21 cellular contexts compared by ENCODE assay signal in genomic region chr2:64414736-64415435, GRCh38.
"Had no signal": no experiment of that assay in that cellular context is flagged by ENCODE, and none has a peak within 500 bp of the region (broad histone marks: within the 10 kb centered on the region; RNA-seq: fewer than 3 reads in every experiment).

No MANE protein-coding gene starts in this region.

- H3K4me3 ChIP-seq: coronary artery, gastroesophageal sphincter, heart right ventricle, SK-N-MC, thoracic aorta had no signal

- H3K36me3 Mint-ChIP-seq: immature natural killer cell; memory B cell; naive thymus-derived CD8-positive, alpha-beta T cell; stimulated activated naive B cell treated with anti-CD40 and anti-IgM and Interleukin-4, amounts not matched to agents 10 μg/mL and 1 μg/mL and 100 μg/mL, for 72 hours; T-cell had no signal

- H3K9me3 ChIP-seq: gastroesophageal sphincter, heart right ventricle, thoracic aorta had no signal

- H3K27ac Mint-ChIP-seq: activated naive CD4-positive, alpha-beta T cell treated with anti-CD3 and anti-CD28 coated beads for 36 hours; activated T-cell treated with anti-CD3 and anti-CD28 coated beads, Interleukin-2, amount 50 U/mL, for 24 hours; activated T-helper 2 cell treated with anti-CD3 and anti-CD28 coated beads, Interferon-gamma antibody, Interleukin-2, Interleukin-4, amounts not matched to agents 10 μg/mL and 5 μg/mL and 100 μg/mL, durations not matched to agents 14 hours and 24 hours and 36 hours; immature natural killer cell; memory B cell; naive thymus-derived CD8-positive, alpha-beta T cell; stimulated activated naive B cell treated with anti-CD40 and anti-IgM and Interleukin-4, amounts not matched to agents 10 μg/mL and 1 μg/mL and 100 μg/mL, for 72 hours; T-cell had no signal

- H3K27me3 ChIP-seq: gastroesophageal sphincter, heart right ventricle had no signal

- H3K27me3 Mint-ChIP-seq: activated T-cell treated with anti-CD3 and anti-CD28 coated beads, Interleukin-2, amount 50 U/mL, for 24 hours; naive thymus-derived CD8-positive, alpha-beta T cell; stimulated activated naive B cell treated with anti-CD40 and anti-IgM and Interleukin-4, amounts not matched to agents 10 μg/mL and 1 μg/mL and 100 μg/mL, for 72 hours; T-cell had no signal

- ATAC-seq: esophagus mucosa; gastroesophageal sphincter; heart right ventricle; naive thymus-derived CD8-positive, alpha-beta T cell; sciatic nerve; stimulated activated naive B cell treated with anti-CD40 and anti-IgM and Interleukin-4, amounts not matched to agents 10 μg/mL and 1 μg/mL and 100 μg/mL, for 72 hours; T-cell had no signal

- H3K4me1 Mint-ChIP-seq: memory B cell; naive thymus-derived CD8-positive, alpha-beta T cell; stimulated activated naive B cell treated with anti-CD40 and anti-IgM and Interleukin-4, amounts not matched to agents 10 μg/mL and 1 μg/mL and 100 μg/mL, for 72 hours; T-cell had no signal

- DNase-seq: activated CD4-positive, alpha-beta T cell treated with anti-CD3 and anti-CD28 coated beads, Interleukin-2, amount 50 U/mL, for 4 hours; activated naive CD4-positive, alpha-beta T cell treated with anti-CD3 and anti-CD28 coated beads for 36 hours; activated T-cell treated with anti-CD3 and anti-CD28 coated beads, Interleukin-2, amount 50 U/mL, for 24 hours; aorta; brain microvascular endothelial cell; central memory CD4-positive, alpha-beta T cell; heart right ventricle; immature natural killer cell; kidney glomerular epithelial cell; naive thymus-derived CD8-positive, alpha-beta T cell; stimulated activated CD4-positive, alpha-beta T cell treated with anti-CD3 and anti-CD28 coated beads, Interleukin-4, amount 100 ng/mL, for 4 hours; stimulated activated naive B cell treated with anti-CD40 and anti-IgM and Interleukin-4, amounts not matched to agents 10 μg/mL and 1 μg/mL and 100 μg/mL, for 72 hours; T-cell had no signal

- H3K36me3 ChIP-seq: brain microvascular endothelial cell, gastroesophageal sphincter, heart right ventricle, thoracic aorta had no signal

- H3K9me3 Mint-ChIP-seq: activated naive CD4-positive, alpha-beta T cell treated with anti-CD3 and anti-CD28 coated beads for 36 hours; activated T-cell treated with anti-CD3 and anti-CD28 coated beads, Interleukin-2, amount 50 U/mL, for 24 hours; activated T-helper 2 cell treated with anti-CD3 and anti-CD28 coated beads, Interferon-gamma antibody, Interleukin-2, Interleukin-4, amounts not matched to agents 10 μg/mL and 5 μg/mL and 100 μg/mL, durations not matched to agents 14 hours and 24 hours and 36 hours; immature natural killer cell; memory B cell; naive thymus-derived CD8-positive, alpha-beta T cell; stimulated activated naive B cell treated with anti-CD40 and anti-IgM and Interleukin-4, amounts not matched to agents 10 μg/mL and 1 μg/mL and 100 μg/mL, for 72 hours; T-cell had no signal

- H3K4me3 Mint-ChIP-seq: activated naive CD4-positive, alpha-beta T cell treated with anti-CD3 and anti-CD28 coated beads for 36 hours; activated T-cell treated with anti-CD3 and anti-CD28 coated beads, Interleukin-2, amount 50 U/mL, for 24 hours; immature natural killer cell; memory B cell; naive thymus-derived CD8-positive, alpha-beta T cell; stimulated activated naive B cell treated with anti-CD40 and anti-IgM and Interleukin-4, amounts not matched to agents 10 μg/mL and 1 μg/mL and 100 μg/mL, for 72 hours; T-cell had no signal

- H3K27ac ChIP-seq: brain microvascular endothelial cell, coronary artery, gastroesophageal sphincter, heart right ventricle, SK-N-MC, thoracic aorta had no signal
